Comparison of ENCODE assay signal across 8 cellular contexts in genomic region chr19:18865973-18866799, GRCh38. TPM values are rescaled to one million over a fixed set of nuclear protein-coding genes. Genes with fewer than 3 reads are reported as not detected.
DNase-seq lines count a peak whose midpoint lies in the region; TF ChIP-seq lines count a peak whose summit lies in the region.

No MANE protein-coding gene starts in this region.

- H2BK15ac ChIP-seq in neuronal stem cell (ENCODE audit: low read length): no peak overlapping the region

- TF ChIP-seq CTCF in OCI-LY7 (conservative IDR thresholded peaks at IDR 0.05; ENCODE audit: low read length): peak; percentile 99
- TF ChIP-seq CTCF in fibroblast of pulmonary artery (IDR thresholded peaks at IDR 0.05; ENCODE audit: low read length, missing control alignments): peak; percentile 58

- WGBS in neuronal stem cell (ENCODE audit: extremely low coverage in 2 of 2, insufficient read length in 2 of 2, insufficient replicate concordance in 1 of 2), 2 donors: no CpG with 5 or more reads among the region's 38 CpGs
- 68% methylated on average over 38 of the region's 38 CpGs for WGBS in thymus

- H3K9ac ChIP-seq in neuronal stem cell (ENCODE audit: low read depth, low read length, poor library complexity): no peak overlapping the region

- peaks cover 3% of the 10 kb centered on the region; the same call in 1 of the 2 replicates for H3K79me2 ChIP-seq in OCI-LY7 (ENCODE audit: insufficient read depth, low read depth, low read length)

- H3K9me3 ChIP-seq in OCI-LY7 (ENCODE audit: low read length): no peaks in the 10 kb centered on the region
- no peaks in the 10 kb centered on the region for H3K9me3 ChIP-seq in neuronal stem cell (replicated peaks in 1 of 2; ENCODE audit: control insufficient read depth in 2 of 2, insufficient read depth in 1 of 2, low read depth in 1 of 2, low read length in 2 of 2)
- no peaks in the 10 kb centered on the region for H3K9me3 ChIP-seq in thymus (ENCODE audit: control insufficient read depth)

- intact Hi-C loops in OCI-LY7 (cut with micrococcal nuclease; ENCODE audit: unreplicated experiment): loop anchor here (1.0 kb wide), 1 partner anchor 120 kb away; no protein-coding TSS in a partner anchor
- intact Hi-C loops in activated T-helper 1 cell treated with anti-CD3 and anti-CD28 coated beads, Interleukin-12 subunit alpha, Interleukin-12 subunit beta, Interleukin-2, Interleukin-4 antibody, amounts not matched to agents 30 ng/mL and 10 ng/mL and 1 ng/mL, durations not matched to agents 14 hours and 24 hours and 36 hours (cut with micrococcal nuclease): no loop called here

- H3K4me1 ChIP-seq in OCI-LY7 (ENCODE audit: insufficient read depth, low read length, poor library complexity, severe bottlenecking) (peaks cover 13% of the 10 kb centered on the region), neuronal stem cell (ENCODE audit: control insufficient read depth in 2 of 2, insufficient read depth in 1 of 2, low read depth in 1 of 2, low read length in 2 of 2) (peaks cover 0 to 3% of the 10 kb centered on the region in 2 donors), thymus (ENCODE audit: control insufficient read depth, insufficient read depth, low read length) (no peaks in the 10 kb centered on the region)

- H3K36me3 Mint-ChIP-seq in activated T-helper 1 cell treated with anti-CD3 and anti-CD28 coated beads, Interleukin-12 subunit alpha, Interleukin-12 subunit beta, Interleukin-2, Interleukin-4 antibody, amounts not matched to agents 30 ng/mL and 10 ng/mL and 1 ng/mL, durations not matched to agents 14 hours and 24 hours and 36 hours (ENCODE audit: low read depth): peaks cover 23% of the 10 kb centered on the region

- no peak overlapping the region for H2BK12ac ChIP-seq in neuronal stem cell (ENCODE audit: low read length)

- H4K91ac ChIP-seq in neuronal stem cell (ENCODE audit: low read depth, low read length, poor library complexity): no peak overlapping the region

- H3K23ac ChIP-seq in neuronal stem cell (ENCODE audit: low read depth, low read length, poor library complexity): peak overlapping the region; percentile 73

- peaks cover 8% of the 10 kb centered on the region; the same call in 1 of the 2 replicates for H4K20me1 ChIP-seq in OCI-LY7 (ENCODE audit: insufficient read depth, low read length)

- peaks cover 73% of the 10 kb centered on the region for H3K36me3 ChIP-seq in OCI-LY7 (ENCODE audit: insufficient read depth, low read length)
- peaks cover 45 to 74% of the 10 kb centered on the region in 2 donors for H3K36me3 ChIP-seq in neuronal stem cell (replicated peaks in 1 of 2; ENCODE audit: control insufficient read depth in 2 of 2, insufficient read depth in 2 of 2, low read length in 2 of 2)
- H3K36me3 ChIP-seq in thymus (ENCODE audit: control insufficient read depth, insufficient read depth): peaks cover 73% of the 10 kb centered on the region

- H3K9me2 ChIP-seq in OCI-LY7 (ENCODE audit: insufficient read depth, low read length): no peaks in the 10 kb centered on the region

- no peak overlapping the region for H3K4ac ChIP-seq in neuronal stem cell (ENCODE audit: low read length)

- H3K27ac Mint-ChIP-seq in activated T-helper 1 cell treated with anti-CD3 and anti-CD28 coated beads, Interleukin-12 subunit alpha, Interleukin-12 subunit beta, Interleukin-2, Interleukin-4 antibody, amounts not matched to agents 30 ng/mL and 10 ng/mL and 1 ng/mL, durations not matched to agents 14 hours and 24 hours and 36 hours: no peak overlapping the region

- no peak overlapping the region for H3K4me3 ChIP-seq in OCI-LY7 (ENCODE audit: low read depth, low read length, poor library complexity, severe bottlenecking)
- no peak overlapping the region for H3K4me3 ChIP-seq in fibroblast of pulmonary artery (replicated peaks; ENCODE audit: low read depth, low read length)
- peak overlapping the region in 1 of 2 donors; percentile 24 for H3K4me3 ChIP-seq in neuronal stem cell (ENCODE audit: low read length in 2 of 2)
- no peak overlapping the region for H3K4me3 ChIP-seq in thymus (ENCODE audit: low read length)

- H2AFZ ChIP-seq in OCI-LY7 (ENCODE audit: low read length) (no peak overlapping the region), neuronal stem cell (ENCODE audit: low read length) (no peak overlapping the region)

- no peaks in the 10 kb centered on the region for H3K4me1 Mint-ChIP-seq in activated T-helper 1 cell treated with anti-CD3 and anti-CD28 coated beads, Interleukin-12 subunit alpha, Interleukin-12 subunit beta, Interleukin-2, Interleukin-4 antibody, amounts not matched to agents 30 ng/mL and 10 ng/mL and 1 ng/mL, durations not matched to agents 14 hours and 24 hours and 36 hours (ENCODE audit: low read depth)

- no peak overlapping the region for H3K4me3 Mint-ChIP-seq in activated T-helper 1 cell treated with anti-CD3 and anti-CD28 coated beads, Interleukin-12 subunit alpha, Interleukin-12 subunit beta, Interleukin-2, Interleukin-4 antibody, amounts not matched to agents 30 ng/mL and 10 ng/mL and 1 ng/mL, durations not matched to agents 14 hours and 24 hours and 36 hours

- peaks cover 3% of the 10 kb centered on the region for H3K27me3 Mint-ChIP-seq in activated T-helper 1 cell treated with anti-CD3 and anti-CD28 coated beads, Interleukin-12 subunit alpha, Interleukin-12 subunit beta, Interleukin-2, Interleukin-4 antibody, amounts not matched to agents 30 ng/mL and 10 ng/mL and 1 ng/mL, durations not matched to agents 14 hours and 24 hours and 36 hours (ENCODE audit: insufficient read depth)

- H3K4me2 ChIP-seq in OCI-LY7 (ENCODE audit: low read length): no peak overlapping the region
- no peak overlapping the region for H3K4me2 ChIP-seq in neuronal stem cell (ENCODE audit: insufficient read depth, low read length, poor library complexity, severe bottlenecking)

- no peak overlapping the region for H4K8ac ChIP-seq in neuronal stem cell (ENCODE audit: low read depth, low read length)

- CTCF ChIA-PET in OCI-LY7 (lab: Charles Lee; ENCODE audit: unreplicated experiment): no interaction called here

- H2BK120ac ChIP-seq in neuronal stem cell (ENCODE audit: low read depth, low read length): no peak overlapping the region

- H3K27ac ChIP-seq in OCI-LY7 (ENCODE audit: low read depth, low read length, poor library complexity, severe bottlenecking): peak overlapping the region; percentile 45
- no peak overlapping the region for H3K27ac ChIP-seq in neuronal stem cell (replicated peaks; ENCODE audit: low read length)
- H3K27ac ChIP-seq in thymus (ENCODE audit: low read depth): peak overlapping the region; percentile 8

- DNase-seq in NCI-H510A treated with DMSO at 0.1 percent for 48 hours (lab: John Stamatoyannopoulos, UW) (peak; percentile 52), NCI-H510A (lab: John Stamatoyannopoulos, UW) (no peak), OCI-LY7 (ENCODE audit: low spot score) (peak; percentile 70), fibroblast of pulmonary artery (ENCODE audit: low read depth) (peak; percentile 54), neuronal stem cell (ENCODE audit: low spot score) (peak; percentile 59), NCI-H1105 treated with DMSO at 0.1 percent for 48 hours (lab: John Stamatoyannopoulos, UW) (no peak)
- peak; percentile 42 for DNase-seq in activated T-helper 1 cell treated with anti-CD3 and anti-CD28 coated beads, Interleukin-12 subunit alpha, Interleukin-12 subunit beta, Interleukin-2, Interleukin-4 antibody, amounts not matched to agents 30 ng/mL and 10 ng/mL and 1 ng/mL, durations not matched to agents 14 hours and 24 hours and 36 hours (ENCODE audit: low spot score)

- H3K9me3 Mint-ChIP-seq in activated T-helper 1 cell treated with anti-CD3 and anti-CD28 coated beads, Interleukin-12 subunit alpha, Interleukin-12 subunit beta, Interleukin-2, Interleukin-4 antibody, amounts not matched to agents 30 ng/mL and 10 ng/mL and 1 ng/mL, durations not matched to agents 14 hours and 24 hours and 36 hours: no peaks in the 10 kb centered on the region

- no peak overlapping the region for H3K18ac ChIP-seq in neuronal stem cell (ENCODE audit: low read length)

- H2BK5ac ChIP-seq in neuronal stem cell (ENCODE audit: low read length): no peak overlapping the region

- peaks cover 4% of the 10 kb centered on the region for H3K79me1 ChIP-seq in neuronal stem cell (ENCODE audit: low read depth, low read length)

- H3K27me3 ChIP-seq in neuronal stem cell (ENCODE audit: control insufficient read depth in 3 of 3, insufficient read depth in 3 of 3, low read depth in 1 of 3, low read length in 3 of 3) (no peaks in the 10 kb centered on the region), thymus (ENCODE audit: control insufficient read depth, insufficient read depth) (peaks cover 29% of the 10 kb centered on the region)

- H2AK5ac ChIP-seq in neuronal stem cell (ENCODE audit: low read depth, low read length): peak overlapping the region; percentile 94

- no peak overlapping the region for H3K14ac ChIP-seq in neuronal stem cell (ENCODE audit: low read length)

- POLR2A ChIA-PET in OCI-LY7 (lab: Charles Lee): no interaction called here

- no TSS peak for BruUV-seq in OCI-LY7 (replicated peaks; lab: Mats Ljungman, UMichigan)

RNA-seq across cellular contexts. Expression of gene CERS1, which starts 29.8 kb away (rescaled TPM):
- total RNA-seq in OCI-LY7 (2014; rRNA removed; shearing (Covaris generic)): 0.09 TPM in 1 of 2 replicates, not detected in the other
- total RNA-seq in OCI-LY7 (2022): not detected in 2 replicates
- total RNA-seq in activated T-helper 1 cell treated with anti-CD3 and anti-CD28 coated beads, Interleukin-12 subunit alpha, Interleukin-12 subunit beta, Interleukin-2, Interleukin-4 antibody, amounts not matched to agents 30 ng/mL and 10 ng/mL and 1 ng/mL, durations not matched to agents 14 hours and 24 hours and 36 hours: not detected in 2 replicates
- 17.4 TPM for polyA plus RNA-seq in neuronal stem cell (2013, experiment 1 of 2)
- polyA plus RNA-seq in neuronal stem cell (2013, experiment 2 of 2): 17.0 TPM
- 0.41 TPM for polyA plus RNA-seq in thymus

RNA-seq across cellular contexts. Expression of gene UPF1, which starts 34.4 kb away (rescaled TPM):
- total RNA-seq in OCI-LY7 (2014; rRNA removed; shearing (Covaris generic)): 65.2 and 77.2 TPM in 2 replicates
- total RNA-seq in OCI-LY7 (2022): 113 and 122 TPM in 2 replicates
- total RNA-seq in activated T-helper 1 cell treated with anti-CD3 and anti-CD28 coated beads, Interleukin-12 subunit alpha, Interleukin-12 subunit beta, Interleukin-2, Interleukin-4 antibody, amounts not matched to agents 30 ng/mL and 10 ng/mL and 1 ng/mL, durations not matched to agents 14 hours and 24 hours and 36 hours: 102 and 113 TPM in 2 replicates
- 17.2 TPM for polyA plus RNA-seq in neuronal stem cell (2013, experiment 1 of 2)
- 16.5 TPM for polyA plus RNA-seq in neuronal stem cell (2013, experiment 2 of 2)
- polyA plus RNA-seq in thymus: 61.0 TPM

RNA-seq across cellular contexts. Expression of gene COPE, which starts 53.0 kb away (rescaled TPM):
- 225 and 255 TPM in 2 replicates for total RNA-seq in OCI-LY7 (2014; rRNA removed; shearing (Covaris generic))
- total RNA-seq in OCI-LY7 (2022): 231 and 256 TPM in 2 replicates
- 221 and 229 TPM in 2 replicates for total RNA-seq in activated T-helper 1 cell treated with anti-CD3 and anti-CD28 coated beads, Interleukin-12 subunit alpha, Interleukin-12 subunit beta, Interleukin-2, Interleukin-4 antibody, amounts not matched to agents 30 ng/mL and 10 ng/mL and 1 ng/mL, durations not matched to agents 14 hours and 24 hours and 36 hours
- 152 TPM for polyA plus RNA-seq in neuronal stem cell (2013, experiment 1 of 2)
- polyA plus RNA-seq in neuronal stem cell (2013, experiment 2 of 2): 153 TPM
- 180 TPM for polyA plus RNA-seq in thymus

RNA-seq across cellular contexts. Expression of gene DDX49, which starts 53.3 kb away (rescaled TPM):
- total RNA-seq in OCI-LY7 (2014; rRNA removed; shearing (Covaris generic)): 69.3 and 82.4 TPM in 2 replicates
- 53.7 and 63.7 TPM in 2 replicates for total RNA-seq in OCI-LY7 (2022)
- 101 and 114 TPM in 2 replicates for total RNA-seq in activated T-helper 1 cell treated with anti-CD3 and anti-CD28 coated beads, Interleukin-12 subunit alpha, Interleukin-12 subunit beta, Interleukin-2, Interleukin-4 antibody, amounts not matched to agents 30 ng/mL and 10 ng/mL and 1 ng/mL, durations not matched to agents 14 hours and 24 hours and 36 hours
- polyA plus RNA-seq in neuronal stem cell (2013, experiment 1 of 2): 11.8 TPM
- 10.4 TPM for polyA plus RNA-seq in neuronal stem cell (2013, experiment 2 of 2)
- polyA plus RNA-seq in thymus: 42.8 TPM

Comparison
In these comparisons a context has a peak if more than half of its experiments do, and no peak if none do; other contexts are left out.
1. DNase-seq: peak in NCI-H510A treated with DMSO at 0.1 percent for 48 hours (single experiment), OCI-LY7 (single experiment), activated T-helper 1 cell treated with anti-CD3 and anti-CD28 coated beads, Interleukin-12 subunit alpha, Interleukin-12 subunit beta, Interleukin-2, Interleukin-4 antibody, amounts not matched to agents 30 ng/mL and 10 ng/mL and 1 ng/mL, durations not matched to agents 14 hours and 24 hours and 36 hours (single experiment), fibroblast of pulmonary artery (single experiment) and neuronal stem cell (single experiment); none in NCI-H510A (single experiment) and NCI-H1105 treated with DMSO at 0.1 percent for 48 hours (single experiment).